1 cellular context compared by ENCODE assay signal in genomic region chr5:138803935-138804334, GRCh38.
TF ChIP-seq lines count a peak whose summit lies in the region.

No MANE protein-coding gene starts in this region.

TF ChIP-seq in GM23338, 12 proteins besides CTCF, POLR2A, EP300 and RAD21 (continued from another document):
- TF ChIP-seq ZNF462 (CRISPR knock-in tag; IDR thresholded peaks at IDR 0.05) (no peak), JUNB (IDR thresholded peaks at IDR 0.05; ENCODE audit: unreplicated experiment) (no peak), REST (IDR thresholded peaks at IDR 0.05; ENCODE audit: unreplicated experiment) (no peak), CREB1 (CRISPR knock-in tag; IDR thresholded peaks at IDR 0.05; ENCODE audit: low read depth) (no peak), ZNF114 (CRISPR knock-in tag; IDR thresholded peaks at IDR 0.05) (no peak), ZNF331 (CRISPR knock-in tag; IDR thresholded peaks at IDR 0.05; ENCODE audit: low read depth) (no peak)
